Comparison of ENCODE assay signal across 15 cellular contexts in the genomic region with DNA sequence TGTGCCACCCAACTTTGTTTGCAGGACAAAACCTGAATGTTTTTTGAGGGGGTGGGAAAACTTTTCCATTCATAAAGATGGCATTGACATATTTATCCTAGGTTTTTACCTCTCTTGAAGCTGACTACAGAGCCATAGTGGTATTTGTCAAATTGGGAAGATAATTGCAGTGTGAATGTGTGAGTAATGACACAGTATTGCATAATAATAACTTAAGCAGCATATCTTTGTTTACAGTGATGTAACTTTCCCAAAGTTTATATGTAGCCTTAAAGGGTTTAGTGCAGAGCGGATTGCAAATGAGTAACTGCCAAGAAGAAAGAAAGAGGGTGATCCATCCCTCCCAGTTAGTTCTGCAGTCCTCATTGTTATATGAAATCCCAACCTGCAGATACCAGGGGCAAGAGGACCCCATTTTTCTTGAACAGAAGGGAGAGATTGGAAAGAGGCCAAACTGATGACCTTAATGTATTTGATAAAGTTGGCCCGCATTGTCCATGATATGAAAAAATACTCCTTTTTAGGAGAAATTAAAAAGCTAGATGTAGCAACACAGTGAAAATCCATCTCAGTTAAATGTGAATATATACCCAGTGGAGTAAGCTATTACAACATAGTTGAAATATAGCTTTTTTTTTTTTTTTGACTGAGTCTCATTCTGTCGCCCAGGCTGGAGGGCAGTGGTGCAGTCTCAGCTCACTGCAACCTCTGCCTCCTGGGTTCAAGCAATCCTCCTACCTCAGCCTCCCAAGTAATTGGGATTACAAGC. TPM values are rescaled to one million over a fixed set of nuclear protein-coding genes. Genes with fewer than 3 reads are reported as not detected.
DNase-seq lines count a peak whose midpoint lies in the region; ATAC-seq and TF ChIP-seq lines count a peak whose summit lies in the region.
"Had no signal": no experiment of that assay in that cellular context is flagged by ENCODE, and none has a peak within 500 bp of the region (broad histone marks: within the 10 kb centered on the region; RNA-seq: fewer than 3 reads in every experiment).

No MANE protein-coding gene starts in this region.

- H3K4me2 ChIP-seq in PC-9 (peak overlapping the region; percentile 79), smooth muscle cell (no peak overlapping the region)

- 61% methylated on average over 3 of the region's 3 CpGs for WGBS in smooth muscle cell (ENCODE audit: low lambda C conversion rate)

- no TSS peak for BruUV-seq in PC-9 (replicated peaks; lab: Mats Ljungman, UMichigan)

- no peak for TF ChIP-seq CTCF in PC-9 (conservative IDR thresholded peaks at IDR 0.05)
- TF ChIP-seq CTCF in smooth muscle cell (IDR thresholded peaks at IDR 0.05; ENCODE audit: borderline replicate concordance, insufficient read depth, poor library complexity, severe bottlenecking): no peak

- no peaks in the 10 kb centered on the region for H3K9me2 ChIP-seq in PC-9 (ENCODE audit: insufficient read depth)

- H3K9ac ChIP-seq in smooth muscle cell (ENCODE audit: low read depth): no peak overlapping the region

- H2AFZ ChIP-seq in PC-9 (no peak overlapping the region), smooth muscle cell (ENCODE audit: low read depth) (no peak overlapping the region)

- intact Hi-C loops in PC-9 (cut with micrococcal nuclease; ENCODE audit: unreplicated experiment): loop anchor here (5.0 kb wide), 1 partner anchor 1161 kb away; no protein-coding TSS in a partner anchor

- H3K9me3 ChIP-seq in PC-9 (ENCODE audit: insufficient read depth, low read depth): no peaks in the 10 kb centered on the region
- no peaks in the 10 kb centered on the region for H3K9me3 ChIP-seq in smooth muscle cell (replicated peaks; ENCODE audit: low read depth)
- H3K9me3 ChIP-seq: lower lobe of right lung, MG63 had no signal

- POLR2A ChIA-PET in PC-9 (lab: Charles Lee; ENCODE audit: unreplicated experiment): interaction anchor here (0.6 kb wide), 1 partner anchor 167 kb away, joined by 4 read pairs; no protein-coding TSS in a partner anchor

- peak overlapping the region; percentile 57 for H3K27ac ChIP-seq in PC-9
- no peak overlapping the region for H3K27ac ChIP-seq in smooth muscle cell (ENCODE audit: low read depth)

- no peak overlapping the region for H3K4me3 ChIP-seq in PC-9
- peak overlapping the region; percentile 91 for H3K4me3 ChIP-seq in smooth muscle cell
- H3K4me3 ChIP-seq: MG63 had no signal

- CTCF ChIA-PET in PC-9 (lab: Charles Lee): interaction anchor here (1.1 kb wide), 1 partner anchor 8 kb away, joined by 9 read pairs; no protein-coding TSS in a partner anchor

- no peaks in the 10 kb centered on the region for H3K79me2 ChIP-seq in PC-9 (ENCODE audit: low read depth)
- H3K79me2 ChIP-seq in smooth muscle cell (ENCODE audit: low read depth): no peaks in the 10 kb centered on the region

- peaks cover 19% of the 10 kb centered on the region for H3F3A ChIP-seq in PC-9 (ENCODE audit: insufficient read depth, low read depth)
- H3F3A ChIP-seq in smooth muscle cell (ENCODE audit: low read depth): peaks cover 8% of the 10 kb centered on the region

- H3K36me3 ChIP-seq in PC-9 (ENCODE audit: low read depth): no peaks in the 10 kb centered on the region
- H3K36me3 ChIP-seq in smooth muscle cell (ENCODE audit: low read depth): no peaks in the 10 kb centered on the region
- H3K36me3 ChIP-seq: lower lobe of right lung, MG63 had no signal

- no peaks in the 10 kb centered on the region for H4K20me1 ChIP-seq in PC-9 (ENCODE audit: insufficient read depth)
- H4K20me1 ChIP-seq in smooth muscle cell (ENCODE audit: low read depth): no peaks in the 10 kb centered on the region

- H3K4me1 ChIP-seq in PC-9 (replicated peaks; ENCODE audit: insufficient read depth) (peaks cover 18% of the 10 kb centered on the region), smooth muscle cell (ENCODE audit: low read depth) (peaks cover 22% of the 10 kb centered on the region)

- H3K27me3 ChIP-seq in PC-9 (ENCODE audit: insufficient read depth, low read depth): no peaks in the 10 kb centered on the region
- peaks cover 29% of the 10 kb centered on the region for H3K27me3 ChIP-seq in smooth muscle cell (ENCODE audit: low read depth)
- H3K27me3 ChIP-seq: MG63 had no signal

- ATAC-seq in HG02981 (IDR thresholded peaks at IDR 0.05; ENCODE audit: unreplicated experiment): no peak
- no peak for ATAC-seq in GM18868 (IDR thresholded peaks at IDR 0.05; ENCODE audit: unreplicated experiment)
- ATAC-seq: activated CD8-positive, alpha-beta T cell treated with anti-CD3 and anti-CD28 coated beads, Interleukin-2, amount 10 ng/mL, durations not matched to agents 7 days and 5 days; naive thymus-derived CD8-positive, alpha-beta T cell; SK-N-SH treated with all-trans-retinoic acid at 6 μM for 48 hours had no signal

- DNase-seq in NOMO-1 treated with DMSO at 0.1 percent for 48 hours (lab: John Stamatoyannopoulos, UW; ENCODE audit: unreplicated experiment): peak; percentile 68
- no peak for DNase-seq in NOMO-1 treated with dmso at 0.1 percent for 144 hours (lab: John Stamatoyannopoulos, UW; ENCODE audit: unreplicated experiment)
- DNase-seq in PC-9: peak in 1 of 2 experiments; percentile 78
- peak; percentile 45 for DNase-seq in fibroblast of gingiva (ENCODE audit: low read depth)
- DNase-seq in smooth muscle cell (lab: John Stamatoyannopoulos, UW; ENCODE audit: unreplicated experiment): no peak
- no peak for DNase-seq in activated CD4-positive, alpha-beta T cell treated with anti-CD3 and anti-CD28 coated beads, Interleukin-2, amount 50 U/mL, for 48 hours
- DNase-seq: activated CD8-positive, alpha-beta T cell treated with anti-CD3 and anti-CD28 coated beads, Interleukin-2, amount 10 ng/mL, durations not matched to agents 7 days and 5 days; aorta; CD8-positive, alpha-beta memory T cell; lower lobe of right lung; MG63; naive thymus-derived CD8-positive, alpha-beta T cell had no signal

RNA-seq across cellular contexts. Expression of gene NFIA, which starts 23.7 kb away (rescaled TPM):
- total RNA-seq in PC-9 (2021) (26.7 and 32.8 TPM in 2 replicates), smooth muscle cell (5.4 and 6.2 TPM in 2 replicates)
- polyA plus RNA-seq in smooth muscle cell: 5.0 and 7.6 TPM in 2 replicates

Comparison
In these comparisons a context has a peak if more than half of its experiments do, and no peak if none do; other contexts are left out.
1. DNase-seq: peak in NOMO-1 treated with DMSO at 0.1 percent for 48 hours (single experiment) and fibroblast of gingiva (single experiment); none in NOMO-1 treated with dmso at 0.1 percent for 144 hours (single experiment), smooth muscle cell (single experiment) and activated CD4-positive, alpha-beta T cell treated with anti-CD3 and anti-CD28 coated beads, Interleukin-2, amount 50 U/mL, for 48 hours (0 of 2).